ENCODE assay signal across 1 cellular context in the genomic region with DNA sequence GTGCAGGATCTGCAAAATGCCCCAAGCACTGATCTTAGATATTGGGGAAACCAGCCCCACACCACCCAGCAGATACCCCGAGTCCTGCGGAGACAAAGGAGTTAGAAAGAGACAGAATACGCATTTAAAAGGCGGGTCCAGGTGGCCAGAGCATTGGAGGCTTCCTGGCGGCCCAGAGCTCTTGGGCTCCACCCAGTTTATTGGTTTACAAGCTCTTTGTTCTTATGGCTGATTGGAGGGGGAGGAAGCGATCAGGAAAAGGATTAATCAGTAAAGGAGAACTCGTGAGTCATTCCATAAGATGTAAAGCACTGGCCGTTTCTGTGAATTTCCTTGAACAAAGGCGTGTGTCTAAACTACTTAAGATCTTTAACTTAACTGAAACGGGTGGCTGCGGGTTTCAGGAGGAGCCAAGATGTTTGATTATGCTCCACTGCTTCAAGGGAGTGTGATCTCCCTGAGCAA.
TF ChIP-seq lines count a peak whose summit lies in the region.

No MANE protein-coding gene starts in this region.

TF ChIP-seq in A549, 52 proteins besides CTCF, POLR2A, EP300 and RAD21 (continued from another document):
- TF ChIP-seq ATOH8 (CRISPR knock-in tag; IDR thresholded peaks at IDR 0.05; ENCODE audit: low read depth) (no peak), SREBF2 (IDR thresholded peaks at IDR 0.05) (no peak), RCOR1 (IDR thresholded peaks at IDR 0.05; ENCODE audit: low read depth, low read length) (no peak)
